In genomic region chr2:9675369-9676351, GRCh38 we compare ENCODE assay signal across 10 cellular contexts. TPM values are rescaled to one million over a fixed set of nuclear protein-coding genes. Genes with fewer than 3 reads are reported as not detected.
DNase-seq lines count a peak whose midpoint lies in the region; ATAC-seq and TF ChIP-seq lines count a peak whose summit lies in the region.
"Had no signal": no experiment of that assay in that cellular context is flagged by ENCODE, and none has a peak within 500 bp of the region (broad histone marks: within the 10 kb centered on the region; RNA-seq: fewer than 3 reads in every experiment).

No MANE protein-coding gene starts in this region.

- H3K9me3 Mint-ChIP-seq in endodermal cell, result no peaks in the 10 kb centered on the region
- H3K9me3 Mint-ChIP-seq: central memory CD8-positive, alpha-beta T cell had no signal

- no peak overlapping the region for H3K4ac ChIP-seq in neuronal stem cell (ENCODE audit: low read length)

- no peak overlapping the region for H2BK5ac ChIP-seq in neuronal stem cell (ENCODE audit: low read length)

- H3K14ac ChIP-seq in neuronal stem cell (ENCODE audit: low read length), result no peak overlapping the region

- peak overlapping the region; percentile 84 for H2BK12ac ChIP-seq in neuronal stem cell (ENCODE audit: low read length)

- TF ChIP-seq CTCF in endodermal cell (conservative IDR thresholded peaks at IDR 0.05), result no peak

- no peak overlapping the region for H2BK120ac ChIP-seq in neuronal stem cell (ENCODE audit: low read depth, low read length)

- H3K27me3 Mint-ChIP-seq in endodermal cell (ENCODE audit: insufficient read depth), result no peaks in the 10 kb centered on the region
- H3K27me3 Mint-ChIP-seq: central memory CD8-positive, alpha-beta T cell had no signal

- H3K4me3 ChIP-seq in endodermal cell (ENCODE audit: low read length), result no peak overlapping the region
- no peak overlapping the region for H3K4me3 ChIP-seq in neuronal stem cell (ENCODE audit: low read length in 2 of 2)

- 23 to 34% methylated on average over 9 to 14 of the region's 14 CpGs for whole genome bisulfite sequencing in endodermal cell (ENCODE audit: insufficient coverage in 1 of 2, insufficient read length in 1 of 2), 2 experiments
- WGBS in neuronal stem cell (ENCODE audit: extremely low coverage in 2 of 2, insufficient read length in 2 of 2, insufficient replicate concordance in 1 of 2), 2 donors, result no CpG with 5 or more reads among the region's 14 CpGs

- H4K8ac ChIP-seq in neuronal stem cell (ENCODE audit: low read depth, low read length), result no peak overlapping the region

- H3K4me1 ChIP-seq in endodermal cell (ENCODE audit: control insufficient read depth, insufficient read depth, low read length) (no peaks in the 10 kb centered on the region), neuronal stem cell (ENCODE audit: control insufficient read depth in 2 of 2, insufficient read depth in 1 of 2, low read depth in 1 of 2, low read length in 2 of 2) (peaks cover 6 to 9% of the 10 kb centered on the region in 2 donors)

- H3K27ac ChIP-seq in endodermal cell (ENCODE audit: low read depth, low read length), result peak overlapping the region; percentile 48
- H3K27ac ChIP-seq in neuronal stem cell (replicated peaks; ENCODE audit: low read length), result no peak overlapping the region

- no peaks in the 10 kb centered on the region for H3K36me3 Mint-ChIP-seq in endodermal cell (ENCODE audit: low read depth)

- H3K9ac ChIP-seq in endodermal cell (ENCODE audit: extremely low read depth, low read length, poor library complexity, severe bottlenecking), result no peak overlapping the region
- no peak overlapping the region for H3K9ac ChIP-seq in neuronal stem cell (ENCODE audit: low read depth, low read length, poor library complexity)

- no peak overlapping the region for H2AK5ac ChIP-seq in neuronal stem cell (ENCODE audit: low read depth, low read length)

- H3K9me3 ChIP-seq in endodermal cell (ENCODE audit: control insufficient read depth, low read length), result no peaks in the 10 kb centered on the region
- no peaks in the 10 kb centered on the region for H3K9me3 ChIP-seq in neuronal stem cell (replicated peaks in 1 of 2; ENCODE audit: control insufficient read depth in 2 of 2, insufficient read depth in 1 of 2, low read depth in 1 of 2, low read length in 2 of 2)

- no peaks in the 10 kb centered on the region for H3K79me1 ChIP-seq in neuronal stem cell (ENCODE audit: low read depth, low read length)

- H3K4me1 Mint-ChIP-seq in endodermal cell, result peaks cover 9% of the 10 kb centered on the region

- H3K27ac Mint-ChIP-seq in endodermal cell, result peak overlapping the region; percentile 25

- no peak overlapping the region for H3K23ac ChIP-seq in neuronal stem cell (ENCODE audit: low read depth, low read length, poor library complexity)

- peak overlapping the region; percentile 57 for H3K18ac ChIP-seq in neuronal stem cell (ENCODE audit: low read length)

- peak overlapping the region; percentile 75 for H2BK15ac ChIP-seq in neuronal stem cell (ENCODE audit: low read length)

- peak overlapping the region; percentile 81 for H2AFZ ChIP-seq in neuronal stem cell (ENCODE audit: low read length)

- no peak overlapping the region for H3K4me3 Mint-ChIP-seq in endodermal cell
- H3K4me3 Mint-ChIP-seq: central memory CD8-positive, alpha-beta T cell had no signal

- H3K27me3 ChIP-seq in endodermal cell (ENCODE audit: control insufficient read depth, insufficient read depth, low read length, poor library complexity, severe bottlenecking) (no peaks in the 10 kb centered on the region), neuronal stem cell (ENCODE audit: control insufficient read depth in 3 of 3, insufficient read depth in 3 of 3, low read depth in 1 of 3, low read length in 3 of 3) (peaks cover 0 to 5% (median 0%) of the 10 kb centered on the region in 3 experiments)

- no peaks in the 10 kb centered on the region for H3K36me3 ChIP-seq in endodermal cell (ENCODE audit: control insufficient read depth, insufficient read depth, low read length)
- no peaks in the 10 kb centered on the region for H3K36me3 ChIP-seq in neuronal stem cell (replicated peaks in 1 of 2; ENCODE audit: control insufficient read depth in 2 of 2, insufficient read depth in 2 of 2, low read length in 2 of 2)

- peak overlapping the region; percentile 19 for H3K4me2 ChIP-seq in neuronal stem cell (ENCODE audit: insufficient read depth, low read length, poor library complexity, severe bottlenecking)

- H4K91ac ChIP-seq in neuronal stem cell (ENCODE audit: low read depth, low read length, poor library complexity), result no peak overlapping the region

- peak; percentile 96 for DNase-seq in ELR (ENCODE audit: low read depth)
- DNase-seq in NCI-H82 (lab: John Stamatoyannopoulos, UW), result peak; percentile 73
- DNase-seq in endodermal cell, result peak; percentile 81
- no peak for DNase-seq in neuronal stem cell (ENCODE audit: low spot score)
- DNase-seq: stimulated activated CD4-positive, alpha-beta T cell treated with anti-CD3 and anti-CD28 coated beads, Interleukin-12 subunit alpha, Interleukin-12 subunit beta, amount 100 ng/mL, for 4 hours had no signal

- ATAC-seq in HG03045 (IDR thresholded peaks at IDR 0.05; ENCODE audit: unreplicated experiment), result no peak
- no peak for ATAC-seq in HG03039 (IDR thresholded peaks at IDR 0.05; ENCODE audit: unreplicated experiment)
- no peak for ATAC-seq in GM18909 (IDR thresholded peaks at IDR 0.05; ENCODE audit: poor library complexity, unreplicated experiment)
- no peak for ATAC-seq in HG03439 (IDR thresholded peaks at IDR 0.05; ENCODE audit: unreplicated experiment)

RNA-seq across cellular contexts. Expression of gene YWHAQ, which starts 44.9 kb away (rescaled TPM):
- total RNA-seq in endodermal cell, result 100 to 1,000 TPM; 357 to 374 TPM
- 600 TPM for polyA plus RNA-seq in endodermal cell (2013, experiment 1 of 2)
- 600 TPM for polyA plus RNA-seq in endodermal cell (2013, experiment 2 of 2)
- 433 TPM for polyA plus RNA-seq in neuronal stem cell (2013, experiment 1 of 2)
- polyA plus RNA-seq in neuronal stem cell (2013, experiment 2 of 2), result 430 TPM
